1 cellular context compared by ENCODE assay signal in genomic region chr19:45323671-45324081, GRCh38.
A peak's percentile ranks its signal among the peaks of the same experiment; 100 is the strongest.
TF ChIP-seq lines count a peak whose summit lies in the region.

No MANE protein-coding gene starts in this region.

TF ChIP-seq in H1, 55 proteins besides CTCF, POLR2A, EP300 and RAD21:
- TF ChIP-seq BACH1 (IDR thresholded peaks at IDR 0.05; ENCODE audit: low read length) (no peak), PHF8 (conservative IDR thresholded peaks at IDR 0.05; ENCODE audit: low read depth, low read length) (peak; percentile 40; the same call in 1 of the 2 replicates), EZH2 (IDR thresholded peaks at IDR 0.05; ENCODE audit: low read depth, low read length, severe bottlenecking) (no peak), CBX5 (IDR thresholded peaks at IDR 0.05; ENCODE audit: low read depth, low read length) (no peak), SIRT6 (IDR thresholded peaks at IDR 0.05; ENCODE audit: low read length) (no peak), E2F6 (IDR thresholded peaks at IDR 0.05) (peak; percentile 19; the same call in 1 of the 2 replicates), FOSL1 (IDR thresholded peaks at IDR 0.05; ENCODE audit: insufficient read depth, low read depth, low read length) (no peak), NANOG (IDR thresholded peaks at IDR 0.05; ENCODE audit: insufficient read depth, low read depth, low read length, poor library complexity, severe bottlenecking) (no peak), KDM1A (IDR thresholded peaks at IDR 0.05; ENCODE audit: borderline replicate concordance, low read length) (no peak), POU5F1 (IDR thresholded peaks at IDR 0.05; ENCODE audit: low read depth, low read length) (no peak), MAX (IDR thresholded peaks at IDR 0.05) (0 out of 2 replicates have a peak, but pooled peaks have one; percentile 28), ASH2L (IDR thresholded peaks at IDR 0.05; ENCODE audit: low read length) (peak; percentile 58), GTF2F1 (IDR thresholded peaks at IDR 0.05; ENCODE audit: borderline replicate concordance, low read depth, low read length) (no peak), POLR2AphosphoS5 (IDR thresholded peaks at IDR 0.05; ENCODE audit: low read depth, low read length) (no peak), KDM4A (IDR thresholded peaks at IDR 0.05; ENCODE audit: low read depth, low read length, severe bottlenecking) (peak; percentile 22), JUND (IDR thresholded peaks at IDR 0.05; ENCODE audit: low read length) (no peak), ZNF274 (IDR thresholded peaks at IDR 0.05; ENCODE audit: borderline replicate concordance, extremely low read depth, low read length) (no peak), JUN (IDR thresholded peaks at IDR 0.05; ENCODE audit: low read depth, low read length) (no peak), TAF1 (IDR thresholded peaks at IDR 0.05; ENCODE audit: low read depth, low read length) (peak; percentile 57; the same call in 1 of the 2 replicates), SUZ12 (IDR thresholded peaks at IDR 0.05; ENCODE audit: low read length) (0 out of 2 replicates have a peak, but pooled peaks have one; percentile 20), TAF7 (optimal IDR thresholded peaks at IDR 0.05; ENCODE audit: borderline replicate concordance, low read depth, low read length) (no peak), ATF2 (IDR thresholded peaks at IDR 0.05; ENCODE audit: low read length) (no peak), HDAC2 (IDR thresholded peaks at IDR 0.05; ENCODE audit: borderline replicate concordance in 1 of 2, low read depth in 2 of 2, low read length in 2 of 2) (no peak), TBP (IDR thresholded peaks at IDR 0.05; ENCODE audit: low read depth, low read length) (no peak)
